ENCODE assay signal across 16 cellular contexts in the genomic region with DNA sequence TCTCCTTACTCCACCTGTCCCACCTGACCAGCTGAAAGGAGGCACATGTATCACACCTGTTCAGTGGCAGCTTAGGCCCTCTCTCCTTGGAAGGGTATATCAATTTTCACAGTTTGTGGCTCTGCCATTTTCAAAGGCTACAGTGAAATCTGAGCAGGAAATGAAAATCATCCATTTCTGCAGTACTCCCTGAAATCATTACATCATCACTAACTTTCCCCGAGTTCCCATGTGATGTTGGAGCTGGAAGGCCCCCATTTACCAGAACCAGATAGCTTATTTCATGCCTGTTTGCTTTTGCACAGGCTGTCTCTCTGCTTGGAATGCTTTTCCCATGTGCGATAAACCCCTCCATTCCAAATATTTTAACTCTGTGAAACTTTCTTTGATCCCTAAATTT. TPM values are rescaled to one million over a fixed set of nuclear protein-coding genes. Genes with fewer than 3 reads are reported as not detected.
DNase-seq lines count a peak whose midpoint lies in the region; ATAC-seq and TF ChIP-seq lines count a peak whose summit lies in the region.
"Had no signal": no experiment of that assay in that cellular context is flagged by ENCODE, and none has a peak within 500 bp of the region (broad histone marks: within the 10 kb centered on the region; RNA-seq: fewer than 3 reads in every experiment).

No MANE protein-coding gene starts in this region.

- no peak overlapping the region for H2BK5ac ChIP-seq in IMR-90 (ENCODE audit: low read depth, low read length, poor library complexity, severe bottlenecking)

- H3K23ac ChIP-seq in IMR-90 (ENCODE audit: low read depth, low read length), result no peak overlapping the region

- H2AK5ac ChIP-seq in IMR-90 (ENCODE audit: low read depth, low read length), result no peak overlapping the region

- H3K4me1 ChIP-seq in IMR-90 (ENCODE audit: control insufficient read depth, insufficient read depth, low read length) (peaks cover 4% of the 10 kb centered on the region; the same call in 1 of the 2 replicates), right cardiac atrium (ENCODE audit: control insufficient read depth, insufficient read depth, low read length) (peaks cover 3% of the 10 kb centered on the region)

- H3K79me1 ChIP-seq in IMR-90 (ENCODE audit: low read depth in 1 of 2, low read length in 2 of 2), result peaks cover 0 to 6% of the 10 kb centered on the region in 2 experiments; a peak in 2 of 4 replicates

- H2BK15ac ChIP-seq in IMR-90 (ENCODE audit: low read depth, low read length), result no peak overlapping the region

- intact Hi-C loops in IMR-90 (cut with micrococcal nuclease) (no loop called here), right cardiac atrium (cut with DNase I) (no loop called here)

- H3K14ac ChIP-seq in IMR-90 (replicated peaks; ENCODE audit: low read depth, low read length), result no peak overlapping the region

- H3K27me3 ChIP-seq in IMR-90 (ENCODE audit: control insufficient read depth, insufficient read depth, low read length) (no peaks in the 10 kb centered on the region), right cardiac atrium (ENCODE audit: control insufficient read depth, insufficient read depth) (no peaks in the 10 kb centered on the region)

- CTCF ChIA-PET in IMR-90 (lab: Yijun Ruan, JAX), result interaction anchor here (0.9 to 1.3 kb wide), 2 partner anchors 40 to 92 kb away, joined by 3 read pairs; no protein-coding TSS in a partner anchor

- in situ Hi-C loops in IMR-90 (cut with MboI; ENCODE audit: low sequenced_read_pairs), result no loop called here

- no peak overlapping the region for H2AK9ac ChIP-seq in IMR-90 (replicated peaks; ENCODE audit: low read depth, low read length, poor library complexity)

- no peak overlapping the region for H4K8ac ChIP-seq in IMR-90 (ENCODE audit: low read depth in 2 of 2, low read length in 2 of 2)

- H3K4me2 ChIP-seq in IMR-90 (ENCODE audit: low read depth, low read length), result no peak overlapping the region

- H3K4ac ChIP-seq in IMR-90 (ENCODE audit: low read depth, low read length), result no peak overlapping the region

- POLR2A ChIA-PET in IMR-90 (lab: Charles Lee; ENCODE audit: unreplicated experiment), result no interaction called here

- TF ChIP-seq POLR2A in IMR-90 (IDR thresholded peaks at IDR 0.05; ENCODE audit: low read depth, low read length), result no peak

- H2BK20ac ChIP-seq in IMR-90 (ENCODE audit: low read depth, low read length), result no peak overlapping the region

- no peak overlapping the region for H4K91ac ChIP-seq in IMR-90 (ENCODE audit: insufficient read depth, low read depth, low read length)

- peak; percentile 17 for DNase-seq in AG08396 (ENCODE audit: low spot score)
- peak; percentile 47 for DNase-seq in IMR-90
- peak; percentile 18 to 27 for DNase-seq in cardiac fibroblast (ENCODE audit: low read depth in 2 of 2)
- DNase-seq in iris pigment epithelial cell (ENCODE audit: low read depth), result peak; percentile 68
- no peak for DNase-seq in retina
- DNase-seq in right cardiac atrium, result no peak
- no peak for DNase-seq in SIG-M5 (lab: John Stamatoyannopoulos, UW)
- DNase-seq: AML-193; H7; MV-4-11; NCI-H1417; NCI-H187 treated with DMSO at 0.1 percent for 48 hours; NCI-H226; NCI-H526; NK-92 treated with Interleukin-12 subunit alpha and Interleukin-12 subunit beta, amount 100 ng/mL, for 24 hours; SHP77 had no signal

- WGBS in IMR-90 (ENCODE audit: extremely low coverage in 2 of 2, insufficient read length in 1 of 2), 2 experiments, result 40% methylated on average over 1 of the region's 2 CpGs; no CpG with 5 or more reads in 1 of the 2 experiments
- WGBS in right cardiac atrium, result 52% methylated on average over 2 of the region's 2 CpGs

- H3K9ac ChIP-seq in IMR-90 (ENCODE audit: low read depth, low read length), result no peak overlapping the region

- no peak overlapping the region for H4K5ac ChIP-seq in IMR-90 (ENCODE audit: low read depth, low read length)

- H3K36me3 ChIP-seq in IMR-90 (ENCODE audit: control insufficient read depth, insufficient read depth, low read length), result no peaks in the 10 kb centered on the region

- TF ChIP-seq RAD21 in IMR-90 (IDR thresholded peaks at IDR 0.05; ENCODE audit: low read length), result no peak

- H4K20me1 ChIP-seq in IMR-90 (ENCODE audit: insufficient read depth, low read length), result no peaks in the 10 kb centered on the region

- H3K9me1 ChIP-seq in IMR-90 (ENCODE audit: insufficient read depth, low read length), result peaks cover 10% of the 10 kb centered on the region

- no TSS peak for BruUV-seq in IMR-90 (replicated peaks; lab: Mats Ljungman, UMichigan)

- H2AFZ ChIP-seq in IMR-90 (replicated peaks; ENCODE audit: low read length, poor library complexity), result no peak overlapping the region

- H3K27ac ChIP-seq in IMR-90 (ENCODE audit: insufficient read depth, low read length) (no peak overlapping the region), right cardiac atrium (ENCODE audit: low read length) (no peak overlapping the region)

- dilution Hi-C loops in IMR-90 (cut with HindIII; ENCODE audit: low sequenced_read_pairs, unreplicated experiment), result no loop called here

- TF ChIP-seq CTCF in IMR-90 (conservative IDR thresholded peaks at IDR 0.05; ENCODE audit: low read depth, low read length) (no peak), cardiac fibroblast (IDR thresholded peaks at IDR 0.05; ENCODE audit: low read depth, low read length) (no peak)

- H3K9me3 ChIP-seq in IMR-90 (ENCODE audit: control insufficient read depth, insufficient read depth, low read length) (no peaks in the 10 kb centered on the region), right cardiac atrium (ENCODE audit: control insufficient read depth, low read length) (no peaks in the 10 kb centered on the region)

- H3K56ac ChIP-seq in IMR-90 (ENCODE audit: extremely low read depth, insufficient read depth, low read length), result no peak overlapping the region

- H3K4me3 ChIP-seq in IMR-90 (ENCODE audit: insufficient read depth, low read depth, low read length), result no peak overlapping the region
- H3K4me3 ChIP-seq in cardiac fibroblast (replicated peaks in 1 of 2; ENCODE audit: low read depth in 2 of 2, low read length in 2 of 2), result no peak overlapping the region
- no peak overlapping the region for H3K4me3 ChIP-seq in right cardiac atrium (ENCODE audit: low read length)

- H2BK120ac ChIP-seq in IMR-90 (ENCODE audit: low read depth, low read length), result no peak overlapping the region

- ATAC-seq in IMR-90 (ENCODE audit: low read depth) (no peak), right cardiac atrium (no peak)

- no peak overlapping the region for H3K18ac ChIP-seq in IMR-90 (ENCODE audit: low read depth, low read length)

TF ChIP-seq in IMR-90, 13 proteins besides CTCF, POLR2A, EP300 and RAD21:
- TF ChIP-seq NFE2L2 (IDR thresholded peaks at IDR 0.05; ENCODE audit: low read depth, low read length) (no peak), SMC3 (IDR thresholded peaks at IDR 0.05; ENCODE audit: low read depth, low read length) (no peak), MXI1 (IDR thresholded peaks at IDR 0.05; ENCODE audit: borderline replicate concordance, low read depth, low read length) (no peak), FOS (IDR thresholded peaks at IDR 0.05; ENCODE audit: low read depth, low read length) (no peak), BHLHE40 (IDR thresholded peaks at IDR 0.05; ENCODE audit: low read depth, low read length) (no peak), CEBPB (IDR thresholded peaks at IDR 0.05; ENCODE audit: low read depth, low read length) (0 out of 2 replicates have a peak, but pooled peaks have one; percentile 3)

RNA-seq across cellular contexts. Expression of a gene that starts 31.0 kb away (rescaled TPM):
- 20.1 and 26.9 TPM in 2 replicates for total RNA-seq in IMR-90 (2012; rRNA removed)
- polyA plus RNA-seq in IMR-90 (2012; rRNA removed), result 20.2 and 23.4 TPM in 2 replicates
- 28.5 and 38.9 TPM in 2 replicates for polyA plus RNA-seq in IMR-90 (2012; cell fraction: cytosol; rRNA removed)
- 32.2 and 66.6 TPM in 2 replicates for polyA plus RNA-seq in IMR-90 (2012; cell fraction: nucleus; rRNA removed; ENCODE audit: low replicate concordance)
- total RNA-seq in right cardiac atrium, result 10 to 100 TPM; 15.4 to 25.9 (median 17.7) TPM
- 14.9 TPM for polyA plus RNA-seq in right cardiac atrium

Comparison
In these comparisons a context has a peak if more than half of its experiments do, and no peak if none do; other contexts are left out.
1. DNase-seq: peak in AG08396 (single experiment), IMR-90 (single experiment), cardiac fibroblast (2 of 2) and iris pigment epithelial cell (single experiment); none in retina (single experiment), right cardiac atrium (0 of 3) and SIG-M5 (single experiment).